In genomic region chr12:121949643-121950397, GRCh38 we compare ENCODE assay signal across 14 cellular contexts. TPM values are rescaled to one million over a fixed set of nuclear protein-coding genes. Genes with fewer than 3 reads are reported as not detected.
A peak's percentile ranks its signal among the peaks of the same experiment; 100 is the strongest.
DNase-seq lines count a peak whose midpoint lies in the region; TF ChIP-seq lines count a peak whose summit lies in the region.
"Had no signal": no experiment of that assay in that cellular context is flagged by ENCODE, and none has a peak within 500 bp of the region (broad histone marks: within the 10 kb centered on the region; RNA-seq: fewer than 3 reads in every experiment).

No MANE protein-coding gene starts in this region.

- H4K91ac ChIP-seq in mesenchymal stem cell (ENCODE audit: low read length): no peak overlapping the region

- no peak overlapping the region for H2BK12ac ChIP-seq in mesenchymal stem cell (ENCODE audit: low read length in 2 of 2)

- H2AFZ ChIP-seq in mammary epithelial cell (ENCODE audit: low read depth, low read length) (no peak overlapping the region), mesenchymal stem cell (ENCODE audit: low read depth, low read length) (no peak overlapping the region)

- no peak overlapping the region for H3K23ac ChIP-seq in mesenchymal stem cell (ENCODE audit: low read length in 2 of 2)

- H3K4me1 ChIP-seq in mammary epithelial cell (ENCODE audit: insufficient read depth, low read length) (peaks cover 9% of the 10 kb centered on the region), mesenchymal stem cell (ENCODE audit: control insufficient read depth, insufficient read depth, low read depth, low read length) (peaks cover 3% of the 10 kb centered on the region)
- H3K4me1 ChIP-seq: body of pancreas, esophagus muscularis mucosa had no signal

- H3K9ac ChIP-seq in mammary epithelial cell (ENCODE audit: insufficient read depth, low read length) (peak overlapping the region; percentile 78), mesenchymal stem cell (ENCODE audit: low read length) (peak overlapping the region; percentile 29)

- H3K9me3 ChIP-seq in mammary epithelial cell (replicated peaks; ENCODE audit: insufficient read depth, low read length) (no peaks in the 10 kb centered on the region), mesenchymal stem cell (ENCODE audit: control insufficient read depth, low read length) (peaks cover 5% of the 10 kb centered on the region)
- H3K9me3 ChIP-seq: body of pancreas, esophagus muscularis mucosa had no signal

- peak overlapping the region; percentile 34 for H2AK5ac ChIP-seq in mesenchymal stem cell (ENCODE audit: low read length, severe bottlenecking)

- H4K20me1 ChIP-seq in mammary epithelial cell (ENCODE audit: insufficient read depth, low read length): no peaks in the 10 kb centered on the region

- no peak for TF ChIP-seq CTCF in mammary epithelial cell (conservative IDR thresholded peaks at IDR 0.05 in 1 of 2, IDR thresholded peaks at IDR 0.05 in 1 of 2; ENCODE audit: extremely low read depth in 1 of 2, insufficient read depth in 1 of 2, low read depth in 1 of 2, low read length in 2 of 2)
- TF ChIP-seq CTCF in GM13977 (IDR thresholded peaks at IDR 0.05; ENCODE audit: extremely low read depth, insufficient read depth, missing control alignments): no peak

- H2BK15ac ChIP-seq in mesenchymal stem cell (ENCODE audit: low read depth, poor library complexity, severe bottlenecking): no peak overlapping the region

- H2BK5ac ChIP-seq in mesenchymal stem cell (ENCODE audit: low read depth, low read length, poor library complexity, severe bottlenecking): no peak overlapping the region

- peak overlapping the region; percentile 97 for H3K27ac ChIP-seq in mammary epithelial cell (ENCODE audit: insufficient read depth, low read depth, low read length)
- H3K27ac ChIP-seq in mesenchymal stem cell (ENCODE audit: low read length, poor library complexity, severe bottlenecking): peak overlapping the region; percentile 71
- H3K27ac ChIP-seq: body of pancreas, esophagus muscularis mucosa had no signal

- H3K4me3 ChIP-seq in mammary epithelial cell (replicated peaks in 1 of 3; ENCODE audit: insufficient read depth in 1 of 3, low read depth in 2 of 3, low read length in 3 of 3) (peak overlapping the region; percentile 6 to 40 (median 7)), mesenchymal stem cell (ENCODE audit: insufficient read depth in 1 of 2, low read depth in 1 of 2, low read length in 2 of 2) (no peak overlapping the region)
- H3K4me3 ChIP-seq: body of pancreas, esophagus muscularis mucosa had no signal

- dilution Hi-C loops in mammary epithelial cell (cut with HindIII; ENCODE audit: low sequenced_read_pairs): loop anchor here (5.0 kb wide), 2 partner anchors 43 to 87 kb away; no protein-coding TSS in a partner anchor

- H3K14ac ChIP-seq in mesenchymal stem cell (ENCODE audit: low read length in 2 of 2): no peak overlapping the region

- H3K4ac ChIP-seq in mesenchymal stem cell (ENCODE audit: low read depth in 1 of 2, low read length in 2 of 2): no peak overlapping the region

- peaks cover 16% of the 10 kb centered on the region for H3K79me2 ChIP-seq in mammary epithelial cell (ENCODE audit: insufficient read depth, low read length)

- no peak overlapping the region for H4K8ac ChIP-seq in mesenchymal stem cell (ENCODE audit: low read length)

- H3K79me1 ChIP-seq in mesenchymal stem cell (replicated peaks; ENCODE audit: low read length, poor library complexity, severe bottlenecking): peaks cover 3% of the 10 kb centered on the region

- no peaks in the 10 kb centered on the region for H3K27me3 ChIP-seq in mammary epithelial cell (ENCODE audit: insufficient read depth, low read length)
- H3K27me3 ChIP-seq in mesenchymal stem cell (ENCODE audit: control insufficient read depth in 1 of 2, insufficient read depth in 1 of 2, low read length in 2 of 2): no peaks in the 10 kb centered on the region
- H3K27me3 ChIP-seq: body of pancreas, esophagus muscularis mucosa had no signal

- WGBS in mammary epithelial cell (ENCODE audit: low coverage, missing lambda C conversion rate): 8% methylated on average over 4 of the region's 4 CpGs
- WGBS in mesenchymal stem cell: 3% methylated on average over 3 of the region's 4 CpGs

- CTCF ChIA-PET in mammary epithelial cell (lab: Charles Lee; ENCODE audit: low non-redundant PET): no interaction called here

- H3K4me2 ChIP-seq in mammary epithelial cell (ENCODE audit: insufficient read depth, low read depth, low read length) (peak overlapping the region; percentile 29), mesenchymal stem cell (ENCODE audit: low read length, poor library complexity, severe bottlenecking) (no peak overlapping the region)

- H2BK120ac ChIP-seq in mesenchymal stem cell (ENCODE audit: low read depth, low read length): no peak overlapping the region

- in situ Hi-C loops in Caki2 (cut with HindIII; ENCODE audit: low pct_unique_long_range_greater_than_20kb, low sequenced_read_pairs) (no loop called here), mammary epithelial cell (cut with MboI; ENCODE audit: low sequenced_read_pairs in 2 of 2) (no loop called here), GM13977 (cut with MboI; ENCODE audit: low pct_unique_long_range_greater_than_20kb, low sequenced_read_pairs, unreplicated experiment) (no loop called here)

- DNase-seq in Caki2 (ENCODE audit: low read depth): peak; percentile 78
- DNase-seq in NCI-H460 (ENCODE audit: extremely low read depth, low read depth): peak; percentile 45
- DNase-seq in mammary epithelial cell: peak; percentile 99
- peak; percentile 98 for DNase-seq in mesenchymal stem cell
- no peak for DNase-seq in GM13977 (ENCODE audit: low spot score)
- no peak for DNase-seq in NCI-H146 treated with DMSO at 0.1 percent for 48 hours (lab: John Stamatoyannopoulos, UW; ENCODE audit: unreplicated experiment)
- no peak for DNase-seq in COR-L47 (lab: John Stamatoyannopoulos, UW)
- no peak for DNase-seq in stimulated activated naive CD4-positive, alpha-beta T cell (lab: John Stamatoyannopoulos, UW)
- DNase-seq: activated T-cell treated with anti-CD3 and anti-CD28 coated beads, Interleukin-2, amount 50 U/mL, for 1 hour; body of pancreas; CD4-positive, alpha-beta T cell; NCI-H2029; stimulated activated CD8-positive, alpha-beta memory T cell treated with anti-CD3 and anti-CD28 coated beads, Interleukin-4, amount 100 ng/mL, for 48 hours had no signal

- H3K36me3 ChIP-seq in mammary epithelial cell (ENCODE audit: insufficient read depth, low read length) (no peaks in the 10 kb centered on the region), mesenchymal stem cell (ENCODE audit: control insufficient read depth in 1 of 2, insufficient read depth in 2 of 2, low read depth in 1 of 2, low read length in 2 of 2) (peaks cover 2 to 25% of the 10 kb centered on the region in 2 experiments)
- H3K36me3 ChIP-seq: esophagus muscularis mucosa had no signal

- H3K18ac ChIP-seq in mesenchymal stem cell (ENCODE audit: low read depth in 1 of 2, low read length in 2 of 2): no peak overlapping the region

- intact Hi-C loops in mammary epithelial cell (cut with micrococcal nuclease): loop anchor here (1.0 to 5.0 kb wide), 2 partner anchors 26 to 52 kb away; no protein-coding TSS in a partner anchor

- BruUV-seq in mammary epithelial cell (replicated peaks; lab: Mats Ljungman, UMichigan): no TSS peak

RNA-seq across cellular contexts. Expression of gene CFAP251, which starts 31.4 kb away (rescaled TPM):
- total RNA-seq in Caki2 (2014; rRNA removed; shearing (Covaris generic); ENCODE audit: low replicate concordance): 10.8 and 12.3 TPM in 2 replicates
- 4.9 and 5.0 TPM in 2 replicates for total RNA-seq in NCI-H460 (2014; rRNA removed; shearing (Covaris generic))
- 2.7 and 4.7 TPM in 2 replicates for polyA plus RNA-seq in NCI-H460 (2014; cell fraction: nucleus; rRNA removed)
- total RNA-seq in mammary epithelial cell: 10 to 100 TPM; 18.7 to 25.3 TPM
- 16.3 TPM for polyA plus RNA-seq in mammary epithelial cell
- polyA minus RNA-seq in mammary epithelial cell: 7.3 TPM
- polyA plus RNA-seq in mesenchymal stem cell (2013, experiment 1 of 2): 8.4 TPM
- polyA plus RNA-seq in mesenchymal stem cell (2013, experiment 2 of 2): 8.4 TPM

Comparison
In these comparisons a context has a peak if more than half of its experiments do, and no peak if none do; other contexts are left out.
1. DNase-seq: peak in Caki2 (single experiment), NCI-H460 (single experiment), mammary epithelial cell (single experiment) and mesenchymal stem cell (single experiment); none in GM13977 (single experiment), NCI-H146 treated with DMSO at 0.1 percent for 48 hours (single experiment), COR-L47 (single experiment) and stimulated activated naive CD4-positive, alpha-beta T cell (0 of 6).
2. H3K4me3 ChIP-seq: peak in mammary epithelial cell (3 of 3); none in mesenchymal stem cell (0 of 2).